7 cellular contexts compared by ENCODE assay signal in the genomic region with DNA sequence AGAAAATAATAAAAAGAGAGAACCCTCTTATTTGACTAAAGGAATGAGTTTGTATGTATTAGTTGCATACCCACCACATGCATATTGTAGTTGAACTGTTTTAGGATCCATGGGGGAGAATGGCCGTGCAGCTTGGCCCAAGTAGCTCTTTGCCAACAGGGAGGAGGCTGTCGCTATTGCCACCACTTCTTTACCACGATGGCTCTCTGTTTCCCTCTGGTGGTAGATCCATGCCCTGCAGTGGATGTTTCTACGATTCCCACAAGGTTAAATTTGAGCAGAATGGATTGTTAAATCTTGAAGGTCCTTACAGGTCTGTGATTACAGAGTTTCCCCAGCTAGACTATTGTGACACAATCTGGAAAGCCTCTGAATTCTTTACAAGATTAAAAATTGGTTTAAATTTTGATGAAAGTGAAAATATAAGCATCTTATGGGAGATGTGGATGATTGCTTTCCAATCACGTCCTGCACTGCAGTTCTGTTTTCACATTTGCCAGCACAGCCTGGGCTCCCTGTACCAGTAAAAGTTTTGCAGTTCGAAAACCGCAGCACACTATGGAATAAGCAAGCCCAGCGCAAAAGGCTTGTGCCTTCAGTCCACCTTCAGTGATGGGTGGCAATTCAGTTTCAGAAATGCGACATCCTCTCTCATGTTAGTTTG. TPM values are rescaled to one million over a fixed set of nuclear protein-coding genes. Genes with fewer than 3 reads are reported as not detected.
A peak's percentile ranks its signal among the peaks of the same experiment; 100 is the strongest.
DNase-seq lines count a peak whose midpoint lies in the region; ATAC-seq and TF ChIP-seq lines count a peak whose summit lies in the region.

No MANE protein-coding gene starts in this region.

- TF ChIP-seq CTCF in GM12875 (IDR thresholded peaks at IDR 0.05; ENCODE audit: borderline replicate concordance, insufficient read depth, low read depth, low read length) (peak; percentile 92), left lung (IDR thresholded peaks at IDR 0.05) (peak; percentile 91)

- no peaks in the 10 kb centered on the region for H3K9me3 ChIP-seq in left lung

- H3K36me3 ChIP-seq in left lung: no peaks in the 10 kb centered on the region

- no peak overlapping the region for H3K4me3 ChIP-seq in GM12875 (ENCODE audit: low read depth, low read length)
- no peak overlapping the region for H3K4me3 ChIP-seq in left lung

- H3K27ac ChIP-seq in left lung: no peak overlapping the region

- peak; percentile 50 for DNase-seq in NCI-H2227 (lab: John Stamatoyannopoulos, UW; ENCODE audit: unreplicated experiment)
- peak; percentile 85 for DNase-seq in cerebellar cortex (ENCODE audit: low spot score)
- DNase-seq in left lung: peak in 1 of 2 donors; percentile 65
- DNase-seq in stimulated activated CD4-positive, alpha-beta T cell treated with anti-CD3 and anti-CD28 coated beads, TNF-alpha, amount 100 ng/mL, for 48 hours (ENCODE audit: low read depth in 3 of 3): peak; percentile 54 to 70 (median 60)

- no peaks in the 10 kb centered on the region for H3K27me3 ChIP-seq in left lung

- peak; percentile 79 for ATAC-seq in HG02943 (IDR thresholded peaks at IDR 0.05; ENCODE audit: low read depth, unreplicated experiment)
- peak; percentile 68 to 82 for ATAC-seq in activated CD4-positive, CD25-positive, alpha-beta regulatory T cell treated with anti-CD3 and anti-CD28 coated beads, Interleukin-2, amount 50 U/mL, for 24 hours
- peak; percentile 98 for ATAC-seq in left lung

- H3K4me1 ChIP-seq in left lung: no peaks in the 10 kb centered on the region

- intact Hi-C loops in left lung (cut with DNase I): loop anchor here in 1 of 2 donors (10.0 kb wide), 1 partner anchor 120 kb away; no protein-coding TSS in a partner anchor

RNA-seq across cellular contexts. Expression of a gene that starts 34.4 kb away (rescaled TPM):
- total RNA-seq in left lung: 1 to 10 TPM in 1 of 2 donors, under 1 TPM in 1; 0.68 to 5.4 TPM
